Comparison of ENCODE assay signal across 9 cellular contexts in the genomic region with DNA sequence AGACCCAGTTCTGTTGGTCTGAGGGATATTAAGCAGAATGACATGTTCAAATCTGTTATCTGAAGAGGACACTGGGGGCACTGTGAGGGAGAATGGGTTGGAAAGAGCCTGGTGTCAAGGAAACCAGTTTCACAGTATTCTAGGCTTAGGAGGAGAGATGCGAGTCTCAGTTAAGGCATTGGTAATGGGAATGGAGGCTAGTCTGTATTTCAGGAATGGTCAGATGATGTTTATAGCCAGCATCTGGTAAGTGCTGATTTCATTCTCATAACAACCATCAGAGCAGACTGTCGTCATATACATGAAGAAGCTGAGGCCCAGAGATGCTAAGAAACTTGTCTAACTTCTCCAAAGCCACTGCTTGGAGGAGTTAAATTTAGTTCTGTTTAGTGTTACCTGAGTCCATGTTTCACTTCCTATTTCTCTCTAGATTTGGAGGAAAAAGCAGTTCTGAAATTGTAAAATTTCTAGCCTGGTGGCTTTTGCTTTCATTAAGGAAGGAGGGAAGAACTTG.
DNase-seq lines count a peak whose midpoint lies in the region; ATAC-seq and TF ChIP-seq lines count a peak whose summit lies in the region.
"Had no signal": no experiment of that assay in that cellular context is flagged by ENCODE, and none has a peak within 500 bp of the region (broad histone marks: within the 10 kb centered on the region; RNA-seq: fewer than 3 reads in every experiment).

No MANE protein-coding gene starts in this region.

- H3K9me3 Mint-ChIP-seq in CD14-positive monocyte = no peaks in the 10 kb centered on the region

- H3K9ac ChIP-seq in SU-DHL-6 (ENCODE audit: low read length) = peak overlapping the region; percentile 78

- no peaks in the 10 kb centered on the region for H3K27me3 ChIP-seq in SU-DHL-6 (ENCODE audit: low read length)
- no peaks in the 10 kb centered on the region for H3K27me3 ChIP-seq in hepatocyte

- H3K4me1 Mint-ChIP-seq in CD14-positive monocyte = peaks cover 32% of the 10 kb centered on the region

- ATAC-seq in GM18858 (IDR thresholded peaks at IDR 0.05; ENCODE audit: unreplicated experiment) (no peak), GM19395 (IDR thresholded peaks at IDR 0.05; ENCODE audit: unreplicated experiment) (no peak)

- H3K4me3 ChIP-seq in SU-DHL-6 (ENCODE audit: insufficient read depth, low read length, poor library complexity, severe bottlenecking) (peak overlapping the region; percentile 39), hepatocyte (no peak overlapping the region)

- peak overlapping the region in 6 of 7 donors; percentile 44 to 85 (median 72) for H3K27ac Mint-ChIP-seq in CD14-positive monocyte

- H3K79me2 ChIP-seq in SU-DHL-6 (ENCODE audit: insufficient read depth, low read length) (peaks cover 57% of the 10 kb centered on the region), hepatocyte (peaks cover 78% of the 10 kb centered on the region)

- H3K4me3 Mint-ChIP-seq in CD14-positive monocyte = peak overlapping the region; percentile 52 to 63

- H2AFZ ChIP-seq in SU-DHL-6 (ENCODE audit: low read depth, low read length, severe bottlenecking) (no peak overlapping the region), hepatocyte (no peak overlapping the region)

- H3K36me3 Mint-ChIP-seq in CD14-positive monocyte = no peaks in the 10 kb centered on the region

- peak overlapping the region; percentile 95 for H3K4me2 ChIP-seq in SU-DHL-6 (ENCODE audit: low read depth, low read length, poor library complexity, severe bottlenecking)
- no peak overlapping the region for H3K4me2 ChIP-seq in hepatocyte

- peaks cover 5% of the 10 kb centered on the region; the same call in 1 of the 2 replicates for H4K20me1 ChIP-seq in SU-DHL-6 (ENCODE audit: low read depth, low read length)
- H4K20me1 ChIP-seq in hepatocyte (ENCODE audit: insufficient read depth, poor library complexity, severe bottlenecking) = peaks cover 23% of the 10 kb centered on the region

- peaks cover 23% of the 10 kb centered on the region for H3F3A ChIP-seq in SU-DHL-6 (ENCODE audit: insufficient read depth)

- H3K36me3 ChIP-seq in SU-DHL-6 (ENCODE audit: low read length) (no peaks in the 10 kb centered on the region), hepatocyte (replicated peaks; ENCODE audit: insufficient read depth, low read depth) (no peaks in the 10 kb centered on the region)

- H3K27me3 Mint-ChIP-seq in CD14-positive monocyte (ENCODE audit: low read depth in 3 of 3) = no peaks in the 10 kb centered on the region

- no peak for TF ChIP-seq CTCF in CD14-positive monocyte (IDR thresholded peaks at IDR 0.05)
- no peak for TF ChIP-seq CTCF in GM20000 (IDR thresholded peaks at IDR 0.05; ENCODE audit: extremely low read depth, missing control alignments)
- no peak for TF ChIP-seq CTCF in SU-DHL-6 (IDR thresholded peaks at IDR 0.05; ENCODE audit: insufficient read depth, low read length, poor library complexity, severe bottlenecking)
- TF ChIP-seq CTCF in hepatocyte (IDR thresholded peaks at IDR 0.05; ENCODE audit: poor library complexity) = no peak

- intact Hi-C loops in CD14-positive monocyte (cut with micrococcal nuclease) = no loop called here

- H3K9me2 ChIP-seq in SU-DHL-6 (replicated peaks; ENCODE audit: insufficient read depth, low read length) (no peaks in the 10 kb centered on the region), hepatocyte (replicated peaks; ENCODE audit: insufficient read depth) (no peaks in the 10 kb centered on the region)

- H3K4me1 ChIP-seq in hepatocyte (ENCODE audit: insufficient read depth) = peaks cover 20% of the 10 kb centered on the region

- WGBS in hepatocyte (ENCODE audit: low lambda C conversion rate, missing lambda C conversion rate) = 83% methylated on average over 2 of the region's 2 CpGs

- H3K27ac ChIP-seq in SU-DHL-6 (ENCODE audit: low read depth, low read length) (peak overlapping the region; percentile 94), hepatocyte (peak overlapping the region; percentile 13)
- H3K27ac ChIP-seq: epithelial cell of prostate had no signal

- no peak for DNase-seq in CD14-positive monocyte (ENCODE audit: low spot score)
- DNase-seq in GM20000 (ENCODE audit: low spot score) = peak; percentile 26
- DNase-seq in hepatocyte (ENCODE audit: low spot score) = peak; percentile 10
- DNase-seq in NCI-H146 treated with DMSO at 0.1 percent for 48 hours (lab: John Stamatoyannopoulos, UW; ENCODE audit: unreplicated experiment) = no peak
- no peak for DNase-seq in dedifferentiated amniotic fluid mesenchymal stem cell (ENCODE audit: extremely low spot score)

- H3K9me3 ChIP-seq in SU-DHL-6 (ENCODE audit: insufficient read depth, low read length) (no peaks in the 10 kb centered on the region), hepatocyte (ENCODE audit: low read depth) (no peaks in the 10 kb centered on the region)

Comparison
In these comparisons a context has a peak if more than half of its experiments do, and no peak if none do; other contexts are left out.
1. DNase-seq: peak in GM20000 (single experiment) and hepatocyte (single experiment); none in CD14-positive monocyte (single experiment), NCI-H146 treated with DMSO at 0.1 percent for 48 hours (single experiment) and dedifferentiated amniotic fluid mesenchymal stem cell (single experiment).